16 cellular contexts compared by ENCODE assay signal in the genomic region with DNA sequence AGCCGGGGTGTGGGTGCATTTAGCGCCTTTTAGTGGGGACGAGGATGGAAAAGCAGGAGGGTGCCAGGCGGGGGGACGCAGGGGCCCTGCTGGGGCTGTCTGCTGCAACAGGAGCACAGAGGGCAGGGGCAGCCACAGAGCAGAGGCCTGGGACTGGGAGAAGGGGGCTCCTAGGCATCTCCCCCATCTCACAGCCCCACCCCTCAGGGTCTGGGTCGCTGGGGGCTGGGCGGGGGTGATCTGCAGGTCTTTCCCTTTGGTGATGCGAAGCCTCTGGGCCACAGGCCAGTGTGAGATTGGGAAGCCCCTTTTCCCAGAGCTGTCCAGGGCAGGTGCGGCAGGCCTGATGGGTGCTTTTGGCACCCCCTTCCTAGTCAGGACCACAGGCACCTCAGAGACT. TPM values are rescaled to one million over a fixed set of nuclear protein-coding genes. Genes with fewer than 3 reads are reported as not detected.
DNase-seq lines count a peak whose midpoint lies in the region; ATAC-seq, FAIRE-seq and TF ChIP-seq lines count a peak whose summit lies in the region.
"Had no signal": no experiment of that assay in that cellular context is flagged by ENCODE, and none has a peak within 500 bp of the region (broad histone marks: within the 10 kb centered on the region; RNA-seq: fewer than 3 reads in every experiment).

No MANE protein-coding gene starts in this region.

- H3K4me1 Mint-ChIP-seq in GM23338: peaks cover 11% of the 10 kb centered on the region

- peaks cover 7% of the 10 kb centered on the region; the same call in 1 of the 2 replicates for H3K4me1 ChIP-seq in GM23338 (ENCODE audit: insufficient read depth)
- peaks cover 7% of the 10 kb centered on the region in 2 donors for H3K4me1 ChIP-seq in kidney (ENCODE audit: control insufficient read depth in 1 of 2, insufficient read depth in 1 of 2, low read depth in 1 of 2, low read length in 2 of 2)
- peaks cover 11 to 52% (median 35%) of the 10 kb centered on the region in 6 donors for H3K4me1 ChIP-seq in spleen

- H3K4me3 ChIP-seq in GM23338 (no peak overlapping the region), kidney (ENCODE audit: low read length in 2 of 2) (no peak overlapping the region), spleen (no peak overlapping the region)
- H3K4me3 ChIP-seq: A549; BLaER1 treated with 17β-estradiol and CSF1 and Interleukin-3, amounts not matched to agents 10 nM and 100 nM had no signal

- H3K4me2 ChIP-seq in GM23338: no peak overlapping the region
- H3K4me2 ChIP-seq: A549; BLaER1 treated with 17β-estradiol and CSF1 and Interleukin-3, amounts not matched to agents 10 nM and 100 nM had no signal

- DNase-seq in GM23338 (ENCODE audit: low spot score) (no peak), RWPE1 (ENCODE audit: low spot score) (no peak), kidney (peak; percentile 48), spleen (no peak), posterior vena cava (ENCODE audit: low spot score) (no peak), globus pallidus (ENCODE audit: low spot score) (no peak)
- DNase-seq: CD4-positive, CD25-positive, alpha-beta regulatory T cell; DMS53; GF-D8; H9 had no signal

- no peaks in the 10 kb centered on the region for H4K20me1 ChIP-seq in GM23338 (replicated peaks; ENCODE audit: insufficient read depth)

- H3K36me3 Mint-ChIP-seq in GM23338 (ENCODE audit: low read depth): no peaks in the 10 kb centered on the region
- H3K36me3 Mint-ChIP-seq: CD4-positive, CD25-positive, alpha-beta regulatory T cell; IgD-negative memory B cell had no signal

- no peak for TF ChIP-seq CTCF in GM23338 (conservative IDR thresholded peaks at IDR 0.05; ENCODE audit: low read depth in 2 of 2)
- no peak for TF ChIP-seq CTCF in RWPE1 (conservative IDR thresholded peaks at IDR 0.05; ENCODE audit: low read depth)
- TF ChIP-seq CTCF in kidney (IDR thresholded peaks at IDR 0.05; ENCODE audit: borderline replicate concordance, extremely low read depth, insufficient read depth): no peak
- TF ChIP-seq CTCF in spleen (IDR thresholded peaks at IDR 0.05 in 8 of 11, conservative IDR thresholded peaks at IDR 0.05 in 3 of 11): no peak

- no peaks in the 10 kb centered on the region for H3K79me2 ChIP-seq in GM23338 (replicated peaks; ENCODE audit: insufficient read depth)

- TF ChIP-seq POLR2A in spleen (IDR thresholded peaks at IDR 0.05): no peak

- H3K27me3 ChIP-seq in GM23338 (ENCODE audit: insufficient read depth) (no peaks in the 10 kb centered on the region), spleen (replicated peaks in 1 of 7) (no peaks in the 10 kb centered on the region)
- H3K27me3 ChIP-seq: BLaER1 treated with 17β-estradiol and CSF1 and Interleukin-3, amounts not matched to agents 10 nM and 100 nM had no signal

- no peaks in the 10 kb centered on the region; the same call in 2 of the 3 replicates for H3K9me3 Mint-ChIP-seq in GM23338
- H3K9me3 Mint-ChIP-seq: CD4-positive, CD25-positive, alpha-beta regulatory T cell; H9; IgD-negative memory B cell had no signal

- CTCF ChIA-PET in RWPE1 (lab: Yijun Ruan, JAX): interaction anchor here (0.8 to 1.5 kb wide), 2 partner anchors 140 to 141 kb away, joined by 3 to 5 read pairs; no protein-coding TSS in a partner anchor

- no peaks in the 10 kb centered on the region for H3F3A ChIP-seq in GM23338 (replicated peaks; ENCODE audit: low read depth)

- FAIRE-seq in kidney (lab: Jason Lieb, UNC): no peak
- FAIRE-seq: A549 had no signal

- ATAC-seq in GM23338 (no peak), HG03025 (IDR thresholded peaks at IDR 0.05; ENCODE audit: low FRiP score, unreplicated experiment) (no peak)
- ATAC-seq: A549 had no signal

- H3K27ac Mint-ChIP-seq in GM23338: 0 out of 2 replicates have a peak overlapping the region, but pooled peaks have one; percentile 78
- H3K27ac Mint-ChIP-seq: CD4-positive, CD25-positive, alpha-beta regulatory T cell had no signal

- 86 to 93% (median 90%) methylated on average over 6 to 9 of the region's 9 CpGs for WGBS in spleen, 5 donors

- peaks cover 9% of the 10 kb centered on the region for H3K27me3 Mint-ChIP-seq in GM23338 (ENCODE audit: insufficient read depth, low read depth, poor library complexity)
- H3K27me3 Mint-ChIP-seq: CD4-positive, CD25-positive, alpha-beta regulatory T cell had no signal

- H3K9me2 ChIP-seq in GM23338 (ENCODE audit: insufficient read depth): no peaks in the 10 kb centered on the region

- intact Hi-C loops in kidney (cut with DNase I) (no loop called here), spleen (cut with DNase I; ENCODE audit: low total_unique reads) (loop anchor here (5.0 kb wide), 1 partner anchor 138 kb away; no protein-coding TSS in a partner anchor), posterior vena cava (cut with DNase I) (loop anchor here (5.0 to 10.0 kb wide), 4 partner anchors 135 to 208 kb away; no protein-coding TSS in a partner anchor)

- H3K9me3 ChIP-seq in kidney (ENCODE audit: control insufficient read depth in 1 of 2, low read length in 2 of 2): no peaks in the 10 kb centered on the region
- H3K9me3 ChIP-seq in spleen: no peaks in the 10 kb centered on the region
- H3K9me3 ChIP-seq: A549; BLaER1 treated with 17β-estradiol and CSF1 and Interleukin-3, amounts not matched to agents 10 nM and 100 nM had no signal

- H3K36me3 ChIP-seq in GM23338 (ENCODE audit: insufficient read depth) (no peaks in the 10 kb centered on the region), kidney (ENCODE audit: control insufficient read depth in 1 of 2, insufficient read depth in 2 of 2, low read length in 2 of 2) (no peaks in the 10 kb centered on the region), spleen (peaks cover 0 to 36% (median 13%) of the 10 kb centered on the region in 6 donors)

- no peak overlapping the region for H3K9ac ChIP-seq in kidney (ENCODE audit: low read length in 2 of 2)

- H3K4me3 Mint-ChIP-seq in GM23338: no peak overlapping the region
- H3K4me3 Mint-ChIP-seq: H9, IgD-negative memory B cell had no signal

- H2AFZ ChIP-seq in GM23338: no peak overlapping the region

- POLR2A ChIA-PET in RWPE1 (lab: Yijun Ruan, JAX; ENCODE audit: low non-redundant PET): no interaction called here

- H3K27ac ChIP-seq in GM23338 (ENCODE audit: low read depth) (no peak overlapping the region), RWPE1 (peak overlapping the region; percentile 89), kidney (ENCODE audit: low read depth in 2 of 2, low read length in 2 of 2) (no peak overlapping the region), spleen (peak overlapping the region in 5 of 8 donors; percentile 30 to 62 (median 51))
- H3K27ac ChIP-seq: A549 had no signal

RNA-seq across cellular contexts. Expression of a gene that starts 4.8 kb away (rescaled TPM):
- 21.1 and 23.5 TPM in 2 replicates for total RNA-seq in GM23338 (2014; rRNA removed; shearing (Covaris generic))
- polyA plus RNA-seq in GM23338 (2016; fragmentation: Nextera tagmentation; extraction: Ambion mirVana) (14.4 TPM in 2 replicates), kidney (ENCODE audit: insufficient read depth, low read depth, low replicate concordance) (14.5 TPM), spleen (10 to 100 TPM; 17.9 to 29.1 (median 18.4) TPM)
- total RNA-seq in kidney (12.7 TPM), spleen (10 to 100 TPM; 16.8 to 36.5 (median 24.5) TPM), posterior vena cava (1 to 10 TPM; 4.9 to 8.2 TPM)

RNA-seq across cellular contexts. Expression of a gene that starts 14.4 kb away (rescaled TPM):
- total RNA-seq in GM23338 (2014; rRNA removed; shearing (Covaris generic)): not detected in 2 replicates
- not detected in 2 replicates for polyA plus RNA-seq in GM23338 (2016; fragmentation: Nextera tagmentation; extraction: Ambion mirVana)
- 0.72 TPM for total RNA-seq in kidney
- polyA plus RNA-seq in kidney (ENCODE audit: insufficient read depth, low read depth, low replicate concordance): 0.32 TPM
- total RNA-seq in spleen: 1 to 10 TPM in 6 of 7 donors, under 1 TPM in 1; 0.60 to 3.1 (median 2.0) TPM
- polyA plus RNA-seq in spleen: under 1 TPM; 0.12 to 0.98 (median 0.61) TPM
- total RNA-seq in posterior vena cava: under 1 TPM; 0.09 to 0.14 TPM
- total RNA-seq: H9, HT1080 had no signal
- polyA plus RNA-seq: A549, AG04450, IgD-negative memory B cell had no signal

RNA-seq across cellular contexts. Expression of a gene that starts 14.8 kb away (rescaled TPM):
- 9.5 and 15.1 TPM in 2 replicates for total RNA-seq in GM23338 (2014; rRNA removed; shearing (Covaris generic))
- polyA plus RNA-seq in GM23338 (2016; fragmentation: Nextera tagmentation; extraction: Ambion mirVana) (18.6 and 18.9 TPM in 2 replicates), kidney (ENCODE audit: insufficient read depth, low read depth, low replicate concordance) (41.3 TPM), spleen (10 to 100 TPM in 2 of 3 donors, 1 to 10 TPM in 1; 7.4 to 17.5 (median 14.7) TPM)
- total RNA-seq in kidney (20.5 TPM), spleen (10 to 100 TPM in 4 of 7 donors, 1 to 10 TPM in 3; 8.1 to 17.9 (median 10.7) TPM), posterior vena cava (1 to 10 TPM; 8.7 to 9.1 TPM)

RNA-seq across cellular contexts. Expression of a gene that starts 23.5 kb away (rescaled TPM):
- 0.17 TPM in 1 of 2 replicates, not detected in the other for total RNA-seq in GM23338 (2014; rRNA removed; shearing (Covaris generic))
- 0.55 and 0.78 TPM in 2 replicates for polyA plus RNA-seq in GM23338 (2016; fragmentation: Nextera tagmentation; extraction: Ambion mirVana)
- total RNA-seq in kidney: 2.9 TPM
- polyA plus RNA-seq in kidney (ENCODE audit: insufficient read depth, low read depth, low replicate concordance): 0.41 TPM
- under 1 TPM in 4 of 7 donors, not detected in 3; 0.13 to 0.21 (median 0.17) TPM for total RNA-seq in spleen
- under 1 TPM; 0.09 to 0.13 (median 0.12) TPM for polyA plus RNA-seq in spleen
- total RNA-seq in posterior vena cava: under 1 TPM; 0.14 TPM
- total RNA-seq: CD4-positive, CD25-positive, alpha-beta regulatory T cell; HT1080 had no signal
- polyA plus RNA-seq: AG04450, IgD-negative memory B cell had no signal

RNA-seq across cellular contexts. Expression of a gene that starts 48.2 kb away (rescaled TPM):
- 4.5 and 7.3 TPM in 2 replicates for total RNA-seq in GM23338 (2014; rRNA removed; shearing (Covaris generic))
- 4.2 and 4.4 TPM in 2 replicates for polyA plus RNA-seq in GM23338 (2016; fragmentation: Nextera tagmentation; extraction: Ambion mirVana)
- 27.7 TPM for total RNA-seq in kidney
- polyA plus RNA-seq in kidney (ENCODE audit: insufficient read depth, low read depth, low replicate concordance): 13.7 TPM
- total RNA-seq in spleen: 10 to 100 TPM; 44.7 to 85.4 (median 61.2) TPM
- 10 to 100 TPM; 27.0 to 51.1 (median 34.3) TPM for polyA plus RNA-seq in spleen
- 10 to 100 TPM; 13.7 to 18.9 TPM for total RNA-seq in posterior vena cava
- total RNA-seq: HT1080 had no signal
- polyA plus RNA-seq: AG04450 had no signal

Comparison
In these comparisons a context has a peak if more than half of its experiments do, and no peak if none do; other contexts are left out.
1. H3K27ac ChIP-seq: peak in RWPE1 (single experiment) and spleen (5 of 8); none in GM23338 (single experiment) and kidney (0 of 2).